ENCODE assay signal across 17 cellular contexts in the genomic region with DNA sequence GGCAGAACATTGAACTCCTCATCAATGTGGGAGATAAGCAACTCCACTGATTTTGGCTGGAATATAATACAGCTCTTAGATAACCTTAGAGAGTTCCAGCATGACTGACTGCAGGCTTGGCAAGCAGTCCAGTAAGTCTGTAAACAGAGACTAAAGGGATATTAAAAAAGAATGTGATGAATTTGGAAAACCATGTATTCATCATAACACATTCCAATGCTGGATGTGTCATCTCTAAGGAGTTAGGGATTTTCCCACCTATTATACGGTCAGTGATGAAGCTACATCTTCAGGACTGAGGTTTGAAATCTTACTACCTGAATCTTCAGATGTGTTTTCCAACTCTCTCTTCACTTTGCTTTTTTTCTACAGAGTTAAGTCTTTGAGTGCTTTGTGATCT.
DNase-seq lines count a peak whose midpoint lies in the region; ATAC-seq, FAIRE-seq and TF ChIP-seq lines count a peak whose summit lies in the region.
"Had no signal": no experiment of that assay in that cellular context is flagged by ENCODE, and none has a peak within 500 bp of the region (broad histone marks: within the 10 kb centered on the region; RNA-seq: fewer than 3 reads in every experiment).

No MANE protein-coding gene starts in this region.

- intact Hi-C loops in pancreas (cut with DNase I): no loop called here
- intact Hi-C loops in stomach (cut with DNase I; ENCODE audit: low total_unique reads): no loop called here
- intact Hi-C loops in dorsolateral prefrontal cortex (cut with DNase I): no loop called here

- no peaks in the 10 kb centered on the region for H3F3A ChIP-seq in GM23248 (ENCODE audit: insufficient read depth)

- H3K36me3 ChIP-seq in GM23248 (ENCODE audit: low read depth) (no peaks in the 10 kb centered on the region), pancreas (no peaks in the 10 kb centered on the region), stomach (no peaks in the 10 kb centered on the region)
- H3K36me3 ChIP-seq: BLaER1 treated with 17β-estradiol and CSF1 and Interleukin-3, amounts not matched to agents 10 nM and 100 nM had no signal

- no peak overlapping the region for H3K4me2 ChIP-seq in GM23248 (ENCODE audit: unreplicated experiment)
- H3K4me2 ChIP-seq: BLaER1 treated with 17β-estradiol and CSF1 and Interleukin-3, amounts not matched to agents 10 nM and 100 nM had no signal

- H3K27me3 ChIP-seq in GM23248 (replicated peaks; ENCODE audit: insufficient read depth) (no peaks in the 10 kb centered on the region), pancreas (no peaks in the 10 kb centered on the region), stomach (no peaks in the 10 kb centered on the region), dorsolateral prefrontal cortex (no peaks in the 10 kb centered on the region)
- H3K27me3 ChIP-seq: BLaER1 treated with 17β-estradiol and CSF1 and Interleukin-3, amounts not matched to agents 10 nM and 100 nM had no signal

- no peak for TF ChIP-seq POLR2A in stomach (IDR thresholded peaks at IDR 0.05)

- H4K20me1 ChIP-seq in GM23248 (ENCODE audit: insufficient read depth): no peaks in the 10 kb centered on the region
- H4K20me1 ChIP-seq: BLaER1 treated with 17β-estradiol and CSF1 and Interleukin-3, amounts not matched to agents 10 nM and 100 nM had no signal

- no peaks in the 10 kb centered on the region for H3K79me2 ChIP-seq in GM23248 (ENCODE audit: insufficient read depth)

- POLR2A ChIA-PET in RWPE1 (lab: Yijun Ruan, JAX; ENCODE audit: low non-redundant PET): no interaction called here

- no peaks in the 10 kb centered on the region for H3K9me2 ChIP-seq in GM23248 (ENCODE audit: insufficient read depth)

- H3K4me1 ChIP-seq in GM23248 (ENCODE audit: insufficient read depth) (no peaks in the 10 kb centered on the region), pancreas (no peaks in the 10 kb centered on the region), stomach (no peaks in the 10 kb centered on the region)

- H3K9ac ChIP-seq in GM23248: no peak overlapping the region
- H3K9ac ChIP-seq: BLaER1 treated with 17β-estradiol and CSF1 and Interleukin-3, amounts not matched to agents 10 nM and 100 nM had no signal

- 6 to 15% methylated on average over 1 of the region's 1 CpG for WGBS in GM23248 (ENCODE audit: low coverage in 1 of 2, low lambda C conversion rate in 2 of 2, missing lambda C conversion rate in 2 of 2), 2 experiments
- 55 to 59% methylated on average over 1 of the region's 1 CpG for WGBS in pancreas, 2 donors
- 57 to 73% (median 67%) methylated on average over 1 of the region's 1 CpG for WGBS in stomach, 5 donors

- in situ Hi-C loops in GM23248 (cut with MboI): no loop called here

- no peak overlapping the region for H2AFZ ChIP-seq in GM23248

- CTCF ChIA-PET in RWPE1 (lab: Yijun Ruan, JAX): no interaction called here

- H3K9me3 ChIP-seq in GM23248 (ENCODE audit: low read depth) (no peaks in the 10 kb centered on the region), pancreas (no peaks in the 10 kb centered on the region), stomach (no peaks in the 10 kb centered on the region)
- H3K9me3 ChIP-seq: BLaER1 treated with 17β-estradiol and CSF1 and Interleukin-3, amounts not matched to agents 10 nM and 100 nM; mucosa of descending colon had no signal

- TF ChIP-seq EP300 in stomach (IDR thresholded peaks at IDR 0.05): no peak

- no peak for TF ChIP-seq CTCF in RWPE1 (conservative IDR thresholded peaks at IDR 0.05; ENCODE audit: low read depth)
- TF ChIP-seq CTCF in fibroblast of mammary gland (conservative IDR thresholded peaks at IDR 0.05; ENCODE audit: control insufficient read depth, insufficient read depth, low read depth, low read length): no peak
- TF ChIP-seq CTCF in pancreas (IDR thresholded peaks at IDR 0.05): no peak
- TF ChIP-seq CTCF in stomach (IDR thresholded peaks at IDR 0.05): no peak
- TF ChIP-seq CTCF in dorsolateral prefrontal cortex (IDR thresholded peaks at IDR 0.05 in 54 of 56, conservative IDR thresholded peaks at IDR 0.05 in 2 of 56; ENCODE audit: low read depth in 1 of 56, partially characterized antibody in 56 of 56): no peak

- ATAC-seq in pancreas (peak in 3 of 4 donors; percentile 28 to 56 (median 44)), HG03095 (IDR thresholded peaks at IDR 0.05; ENCODE audit: unreplicated experiment) (no peak)
- ATAC-seq: activated CD8-positive, alpha-beta T cell treated with anti-CD3 and anti-CD28 coated beads for 36 hours; mucosa of descending colon; stimulated activated memory B cell treated with anti-CD40 and anti-IgM and Interleukin-4, amounts not matched to agents 10 μg/mL and 1 μg/mL and 100 μg/mL, for 72 hours had no signal

- FAIRE-seq in pancreas (lab: Jason Lieb, UNC): no peak

- H3K4me3 ChIP-seq in GM23248: no peak overlapping the region
- H3K4me3 ChIP-seq in fibroblast of mammary gland (ENCODE audit: control insufficient read depth, low read depth, low read length): no peak overlapping the region
- no peak overlapping the region for H3K4me3 ChIP-seq in pancreas
- no peak overlapping the region for H3K4me3 ChIP-seq in stomach
- no peak overlapping the region for H3K4me3 ChIP-seq in dorsolateral prefrontal cortex
- H3K4me3 ChIP-seq: BLaER1 treated with 17β-estradiol and CSF1 and Interleukin-3, amounts not matched to agents 10 nM and 100 nM; mucosa of descending colon had no signal

- H3K27ac ChIP-seq in GM23248 (no peak overlapping the region), RWPE1 (no peak overlapping the region), pancreas (no peak overlapping the region), stomach (no peak overlapping the region), dorsolateral prefrontal cortex (no peak overlapping the region)
- H3K27ac ChIP-seq: BLaER1 treated with 17β-estradiol and CSF1 and Interleukin-3, amounts not matched to agents 10 nM and 100 nM had no signal

- DNase-seq in GM23248 (peak; percentile 8), RWPE1 (ENCODE audit: low spot score) (peak; percentile 77), fibroblast of mammary gland (ENCODE audit: low read depth) (peak; percentile 10), pancreas (no peak), stomach (no peak), NCI-H345 (lab: John Stamatoyannopoulos, UW) (no peak), dorsolateral prefrontal cortex (no peak)
- DNase-seq: activated CD8-positive, alpha-beta T cell treated with anti-CD3 and anti-CD28 coated beads for 36 hours; activated gamma-delta T cell; mucosa of descending colon; NCI-H1092; NCI-H446 treated with DMSO at 0.1 percent for 48 hours; RPMI8226; stimulated activated CD4-positive, alpha-beta T cell treated with anti-CD3 and anti-CD28 coated beads, Interleukin-4, amount 100 ng/mL, for 24 hours had no signal

Comparison
In these comparisons a context has a peak if more than half of its experiments do, and no peak if none do; other contexts are left out.
1. DNase-seq: peak in GM23248 (single experiment), RWPE1 (single experiment) and fibroblast of mammary gland (single experiment); none in pancreas (0 of 6), stomach (single experiment), NCI-H345 (single experiment) and dorsolateral prefrontal cortex (0 of 10).